Comparison of ENCODE assay signal across 13 cellular contexts in genomic region chr4:126106658-126107057, GRCh38.
DNase-seq lines count a peak whose midpoint lies in the region; ATAC-seq and TF ChIP-seq lines count a peak whose summit lies in the region.
"Had no signal": no experiment of that assay in that cellular context is flagged by ENCODE, and none has a peak within 500 bp of the region (broad histone marks: within the 10 kb centered on the region; RNA-seq: fewer than 3 reads in every experiment).

No MANE protein-coding gene starts in this region.

- ATAC-seq in HG02610 (IDR thresholded peaks at IDR 0.05; ENCODE audit: unreplicated experiment), result no peak
- no peak for ATAC-seq in mucosa of descending colon
- ATAC-seq: activated naive CD8-positive, alpha-beta T cell treated with anti-CD3 and anti-CD28 coated beads, Interleukin-2, amount 50 U/mL, for 24 hours; psoas muscle had no signal

- no peak overlapping the region for H2AFZ ChIP-seq in MM.1S (ENCODE audit: low read length)

- H3K4me1 ChIP-seq in MM.1S (ENCODE audit: low read length) (no peaks in the 10 kb centered on the region), HAP-1 (no peaks in the 10 kb centered on the region), mucosa of descending colon (ENCODE audit: low read depth) (no peaks in the 10 kb centered on the region)
- H3K4me1 ChIP-seq: psoas muscle had no signal

- no peaks in the 10 kb centered on the region for H3K9me2 ChIP-seq in MM.1S (replicated peaks; ENCODE audit: insufficient read depth, low read length)

- intact Hi-C loops in mucosa of descending colon (cut with DNase I, micrococcal nuclease), result no loop called here

- DNase-seq in NCI-H82 (lab: John Stamatoyannopoulos, UW), result peak; percentile 39
- DNase-seq in NCI-H82 treated with DMSO at 0.1 percent for 48 hours (lab: John Stamatoyannopoulos, UW; ENCODE audit: unreplicated experiment), result no peak
- no peak for DNase-seq in MM.1S
- peak; percentile 7 for DNase-seq in cerebellar cortex (ENCODE audit: low spot score)
- DNase-seq in type B pancreatic cell (ENCODE audit: extremely low spot score, unreplicated experiment), result no peak
- DNase-seq in HAP-1 (ENCODE audit: low spot score in 2 of 2), result no peak
- no peak for DNase-seq in mucosa of descending colon
- DNase-seq: activated CD8-positive, alpha-beta memory T cell treated with anti-CD3 and anti-CD28 coated beads for 24 hours; activated naive CD8-positive, alpha-beta T cell treated with anti-CD3 and anti-CD28 coated beads, Interleukin-2, amount 50 U/mL, for 24 hours; psoas muscle; stimulated activated CD4-positive, alpha-beta T cell treated with anti-CD3 and anti-CD28 coated beads, Interleukin-2, amount 100 ng/mL, for 48 hours; T-helper 2 cell had no signal

- no peaks in the 10 kb centered on the region for H3K27me3 ChIP-seq in MM.1S (replicated peaks; ENCODE audit: insufficient read depth, low read length)
- no peaks in the 10 kb centered on the region for H3K27me3 ChIP-seq in HAP-1 (ENCODE audit: low read depth)

- H3K36me3 Mint-ChIP-seq in type B pancreatic cell, result no peaks in the 10 kb centered on the region

- H3K4me3 ChIP-seq in MM.1S (ENCODE audit: low read length), result no peak overlapping the region
- H3K4me3 ChIP-seq in HAP-1, result no peak overlapping the region
- H3K4me3 ChIP-seq in mucosa of descending colon, result no peak overlapping the region
- H3K4me3 ChIP-seq: psoas muscle had no signal

- peaks cover 10% of the 10 kb centered on the region for H3K9me3 Mint-ChIP-seq in type B pancreatic cell

- H3K36me3 ChIP-seq in MM.1S (replicated peaks; ENCODE audit: insufficient read depth, low read length) (no peaks in the 10 kb centered on the region), HAP-1 (replicated peaks) (no peaks in the 10 kb centered on the region), mucosa of descending colon (ENCODE audit: low read depth) (no peaks in the 10 kb centered on the region)

- peak; percentile 25 for TF ChIP-seq CTCF in MM.1S (IDR thresholded peaks at IDR 0.05; ENCODE audit: low read length)
- peak; percentile 40 for TF ChIP-seq CTCF in type B pancreatic cell (conservative IDR thresholded peaks at IDR 0.05)
- no peak for TF ChIP-seq CTCF in mucosa of descending colon (IDR thresholded peaks at IDR 0.05)

- no peaks in the 10 kb centered on the region for H3K27me3 Mint-ChIP-seq in type B pancreatic cell
- H3K27me3 Mint-ChIP-seq: activated naive CD8-positive, alpha-beta T cell treated with anti-CD3 and anti-CD28 coated beads, Interleukin-2, amount 50 U/mL, for 24 hours had no signal

- H3K79me2 ChIP-seq in MM.1S (ENCODE audit: low read length), result no peaks in the 10 kb centered on the region

- in situ Hi-C loops in HAP-1 (cut with MboI; ENCODE audit: low sequenced_read_pairs), result no loop called here

- H4K20me1 ChIP-seq in MM.1S (ENCODE audit: insufficient read depth, low read length), result no peaks in the 10 kb centered on the region

- H3K27ac Mint-ChIP-seq in type B pancreatic cell, result no peak overlapping the region
- H3K27ac Mint-ChIP-seq: activated naive CD8-positive, alpha-beta T cell treated with anti-CD3 and anti-CD28 coated beads, Interleukin-2, amount 50 U/mL, for 24 hours had no signal

- no peak overlapping the region for H3K27ac ChIP-seq in MM.1S (ENCODE audit: low read length)
- H3K27ac ChIP-seq: psoas muscle had no signal

- H3K9me3 ChIP-seq in MM.1S (replicated peaks; ENCODE audit: insufficient read depth, low read length) (no peaks in the 10 kb centered on the region), HAP-1 (no peaks in the 10 kb centered on the region), mucosa of descending colon (peaks cover 6% of the 10 kb centered on the region)
- H3K9me3 ChIP-seq: psoas muscle had no signal

- no peaks in the 10 kb centered on the region for H3K4me1 Mint-ChIP-seq in type B pancreatic cell (ENCODE audit: unreplicated experiment)
- H3K4me1 Mint-ChIP-seq: activated naive CD8-positive, alpha-beta T cell treated with anti-CD3 and anti-CD28 coated beads, Interleukin-2, amount 50 U/mL, for 24 hours had no signal

- H3K4me3 Mint-ChIP-seq in type B pancreatic cell, result no peak overlapping the region
- H3K4me3 Mint-ChIP-seq: activated naive CD8-positive, alpha-beta T cell treated with anti-CD3 and anti-CD28 coated beads, Interleukin-2, amount 50 U/mL, for 24 hours had no signal

- H3F3A ChIP-seq in MM.1S (ENCODE audit: insufficient read depth, low read length), result no peaks in the 10 kb centered on the region

- H3K4me2 ChIP-seq in MM.1S (ENCODE audit: low read depth, low read length), result no peak overlapping the region

- no peak overlapping the region for H3K9ac ChIP-seq in MM.1S (ENCODE audit: low read length)

Comparison
In these comparisons a context has a peak if more than half of its experiments do, and no peak if none do; other contexts are left out.
1. DNase-seq: peak in NCI-H82 (single experiment) and cerebellar cortex (single experiment); none in NCI-H82 treated with DMSO at 0.1 percent for 48 hours (single experiment), MM.1S (single experiment), type B pancreatic cell (single experiment), HAP-1 (0 of 2) and mucosa of descending colon (0 of 3).